Comparison of ENCODE assay signal across 11 cellular contexts in genomic region chr1:246794261-246795093, GRCh38.
DNase-seq lines count a peak whose midpoint lies in the region; ATAC-seq lines count a peak whose summit lies in the region.
"Had no signal": no experiment of that assay in that cellular context is flagged by ENCODE, and none has a peak within 500 bp of the region (broad histone marks: within the 10 kb centered on the region; RNA-seq: fewer than 3 reads in every experiment).

No MANE protein-coding gene starts in this region.

- no peaks in the 10 kb centered on the region for H3K27me3 ChIP-seq in MG63
- H3K27me3 ChIP-seq: hepatocyte had no signal

- H3K36me3 ChIP-seq in MG63, result no peaks in the 10 kb centered on the region
- no peaks in the 10 kb centered on the region for H3K36me3 ChIP-seq in mesodermal cell (ENCODE audit: control insufficient read depth, insufficient read depth, low read length)

- H3K9me3 ChIP-seq in MG63 (no peaks in the 10 kb centered on the region), mesodermal cell (ENCODE audit: control insufficient read depth, low read length) (no peaks in the 10 kb centered on the region)

- WGBS in mesodermal cell (ENCODE audit: insufficient coverage in 2 of 2), 2 experiments, result 61 to 68% methylated on average over 11 to 15 of the region's 18 CpGs

- peak; percentile 76 for DNase-seq in Daoy (ENCODE audit: low read depth)
- peak; percentile 62 for DNase-seq in MG63
- DNase-seq in ecto neural progenitor cell (ENCODE audit: low spot score), result peak; percentile 62
- no peak for DNase-seq in G401 (ENCODE audit: low spot score)
- DNase-seq in NCI-H748 (lab: John Stamatoyannopoulos, UW; ENCODE audit: unreplicated experiment), result no peak
- DNase-seq in RKO (ENCODE audit: low spot score), result no peak
- DNase-seq: central memory CD4-positive, alpha-beta T cell; nucleus accumbens had no signal

- peak overlapping the region; percentile 45 for H3K27ac ChIP-seq in mesodermal cell (ENCODE audit: low read depth, low read length, severe bottlenecking)
- H3K27ac ChIP-seq: hepatocyte had no signal

- H3K4me1 ChIP-seq in mesodermal cell (ENCODE audit: control insufficient read depth, insufficient read depth, low read length, poor library complexity, severe bottlenecking), result peaks cover 9% of the 10 kb centered on the region

- no peak for ATAC-seq in GM19463 (IDR thresholded peaks at IDR 0.05; ENCODE audit: unreplicated experiment)

- in situ Hi-C loops in G401 (cut with HindIII; ENCODE audit: low sequenced_read_pairs), result no loop called here

- H3K4me3 ChIP-seq in MG63, result no peak overlapping the region
- no peak overlapping the region for H3K4me3 ChIP-seq in mesodermal cell (ENCODE audit: extremely low read depth, insufficient read depth, low read length, poor library complexity, severe bottlenecking)
- H3K4me3 ChIP-seq: hepatocyte had no signal

Comparison
In these comparisons a context has a peak if more than half of its experiments do, and no peak if none do; other contexts are left out.
1. DNase-seq: peak in Daoy (single experiment), MG63 (single experiment) and ecto neural progenitor cell (single experiment); none in G401 (single experiment), NCI-H748 (single experiment) and RKO (single experiment).